In the genomic region with DNA sequence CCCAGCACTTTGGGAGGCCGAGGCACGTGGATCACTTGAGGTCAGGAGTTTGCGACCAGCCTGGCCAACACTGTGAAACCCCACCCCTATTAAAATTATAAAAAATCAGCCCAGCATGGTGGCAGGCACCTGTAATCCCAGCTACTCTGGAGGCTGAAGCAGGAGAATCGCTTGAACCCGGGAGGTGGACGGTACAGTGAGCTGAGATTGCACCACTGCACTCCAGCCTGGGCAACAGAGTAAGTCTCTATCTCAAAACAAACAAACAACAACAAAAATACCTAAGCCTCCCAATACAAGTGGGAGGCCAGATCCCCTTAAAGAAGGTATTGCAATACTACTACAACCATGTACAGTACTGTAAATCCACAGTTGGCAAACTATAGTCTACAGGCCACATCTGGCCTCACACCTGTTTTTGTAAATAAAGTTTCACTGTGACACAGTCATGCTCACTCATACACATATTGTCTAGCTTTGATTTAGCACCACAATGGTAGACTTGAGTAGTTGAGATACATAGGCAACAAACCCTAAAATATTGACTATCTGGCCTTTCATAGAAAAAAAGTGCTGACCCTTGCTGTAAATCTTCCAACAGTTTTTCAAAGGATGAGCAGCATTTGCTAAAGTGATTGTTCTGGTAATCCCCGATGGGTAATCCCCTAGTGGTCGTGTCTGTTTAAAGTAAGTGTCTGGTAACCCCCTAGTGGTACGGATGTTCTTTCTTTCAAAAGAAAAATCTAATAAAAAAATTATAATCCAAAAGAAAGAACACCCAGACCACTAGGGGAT, we compare ENCODE assay signal across 10 cellular contexts.
DNase-seq lines count a peak whose midpoint lies in the region; ATAC-seq and TF ChIP-seq lines count a peak whose summit lies in the region.
"Had no signal": no experiment of that assay in that cellular context is flagged by ENCODE, and none has a peak within 500 bp of the region (broad histone marks: within the 10 kb centered on the region; RNA-seq: fewer than 3 reads in every experiment).

No MANE protein-coding gene starts in this region.

- intact Hi-C loops in activated naive CD4-positive, alpha-beta T cell treated with anti-CD3 and anti-CD28 coated beads for 36 hours (cut with micrococcal nuclease) = no loop called here
- intact Hi-C loops in HCT116 (cut with micrococcal nuclease) (no loop called here), mammary epithelial cell (cut with micrococcal nuclease) (no loop called here)

- no peak overlapping the region for H3K27ac ChIP-seq in HCT116 (ENCODE audit: low read depth, low read length)
- H3K27ac ChIP-seq in mammary epithelial cell (ENCODE audit: insufficient read depth, low read depth, low read length) = no peak overlapping the region

- H3K27ac Mint-ChIP-seq in activated naive CD4-positive, alpha-beta T cell treated with anti-CD3 and anti-CD28 coated beads for 36 hours = no peak overlapping the region
- peak overlapping the region; percentile 41 to 92 (median 82) for H3K27ac Mint-ChIP-seq in IgD-negative memory B cell
- H3K27ac Mint-ChIP-seq in stimulated activated naive CD8-positive, alpha-beta T cell treated with anti-CD3 and anti-CD28 coated beads, Interleukin-15, amount 100 ng/mL, for 72 hours = peak overlapping the region in 1 of 2 donors; percentile 52

- no peak overlapping the region for H2AFZ ChIP-seq in HCT116 (ENCODE audit: low read depth, low read length, poor library complexity, severe bottlenecking)
- H2AFZ ChIP-seq in mammary epithelial cell (ENCODE audit: low read depth, low read length) = no peak overlapping the region

- POLR2A ChIA-PET in HCT116 (lab: Charles Lee) = no interaction called here

- BruUV-seq in HCT116 (replicated peaks; lab: Mats Ljungman, UMichigan) (no TSS peak), mammary epithelial cell (replicated peaks; lab: Mats Ljungman, UMichigan) (no TSS peak)

- no peak for TF ChIP-seq RAD21 in HCT116 (IDR thresholded peaks at IDR 0.05; ENCODE audit: low read depth)

- DNase-seq in activated naive CD4-positive, alpha-beta T cell treated with anti-CD3 and anti-CD28 coated beads for 36 hours = peak; percentile 7
- DNase-seq in activated naive CD4-positive, alpha-beta T cell treated with anti-CD3 and anti-CD28 coated beads, Interleukin-2, amount 50 U/mL, for 16 hours = no peak
- DNase-seq in HCT116 (ENCODE audit: low read depth, low spot score) (no peak), NCI-H1417 treated with DMSO at 0.1 percent for 48 hours (lab: John Stamatoyannopoulos, UW) (no peak), HPDE6-E6E7 (ENCODE audit: extremely low spot score) (no peak), mammary epithelial cell (no peak)
- DNase-seq in stimulated activated naive CD8-positive, alpha-beta T cell treated with anti-CD3 and anti-CD28 coated beads, Interleukin-15, amount 100 ng/mL, for 72 hours = peak; percentile 7 to 24
- DNase-seq: islet precursor cell had no signal

- no peak for TF ChIP-seq POLR2A in HCT116 (IDR thresholded peaks at IDR 0.05; ENCODE audit: borderline replicate concordance, extremely low read depth, insufficient read depth, insufficient read length)

- peaks cover 12% of the 10 kb centered on the region for H3K36me3 Mint-ChIP-seq in activated naive CD4-positive, alpha-beta T cell treated with anti-CD3 and anti-CD28 coated beads for 36 hours (ENCODE audit: low read depth)
- H3K36me3 Mint-ChIP-seq in IgD-negative memory B cell = peaks cover 5% of the 10 kb centered on the region

- RAD21 ChIA-PET in HCT116 (lab: Charles Lee; ENCODE audit: low non-redundant PET in 1 of 2, low total read pairs in 2 of 2, uncharacterized antibody in 2 of 2, unreplicated experiment in 2 of 2) = no interaction called here

- ATAC-seq in HCT116 = no peak
- ATAC-seq in stimulated activated naive CD8-positive, alpha-beta T cell treated with anti-CD3 and anti-CD28 coated beads, Interleukin-15, amount 100 ng/mL, for 72 hours = peak; percentile 92

- H3K36me3 ChIP-seq in HCT116 (ENCODE audit: control insufficient read depth in 1 of 2, insufficient read depth in 2 of 2, low read length in 2 of 2) (no peaks in the 10 kb centered on the region), mammary epithelial cell (ENCODE audit: insufficient read depth, low read length) (no peaks in the 10 kb centered on the region)

- H3K79me2 ChIP-seq in HCT116 (ENCODE audit: insufficient read depth, low read length) (no peaks in the 10 kb centered on the region), mammary epithelial cell (ENCODE audit: insufficient read depth, low read length) (no peaks in the 10 kb centered on the region)

- CTCF ChIA-PET in activated naive CD4-positive, alpha-beta T cell treated with anti-CD3 and anti-CD28 coated beads for 36 hours (lab: Charles Lee) = interaction anchor here (0.6 kb wide), 1 partner anchor 19 kb away, joined by 3 read pairs; no protein-coding TSS in a partner anchor
- CTCF ChIA-PET in HCT116 (lab: Charles Lee) = interaction anchor here (1.2 kb wide), 2 partner anchors 19 to 32 kb away, joined by 3 read pairs; no protein-coding TSS in a partner anchor
- CTCF ChIA-PET in mammary epithelial cell (lab: Charles Lee; ENCODE audit: low non-redundant PET) = no interaction called here

- H3K9ac ChIP-seq in HCT116 (ENCODE audit: low read length) (no peak overlapping the region), mammary epithelial cell (ENCODE audit: insufficient read depth, low read length) (no peak overlapping the region)

- in situ Hi-C loops in mammary epithelial cell (cut with MboI; ENCODE audit: low sequenced_read_pairs in 2 of 2) = no loop called here

- no peaks in the 10 kb centered on the region for H3K9me3 Mint-ChIP-seq in activated naive CD4-positive, alpha-beta T cell treated with anti-CD3 and anti-CD28 coated beads for 36 hours
- peaks cover 0 to 7% (median 0%) of the 10 kb centered on the region in 3 donors for H3K9me3 Mint-ChIP-seq in IgD-negative memory B cell
- H3K9me3 Mint-ChIP-seq in stimulated activated naive CD8-positive, alpha-beta T cell treated with anti-CD3 and anti-CD28 coated beads, Interleukin-15, amount 100 ng/mL, for 72 hours = no peaks in the 10 kb centered on the region
- H3K9me3 Mint-ChIP-seq: central memory CD8-positive, alpha-beta T cell had no signal

- H3K4me1 ChIP-seq in HCT116 (ENCODE audit: control insufficient read depth in 1 of 2, insufficient read depth in 2 of 2, low read length in 2 of 2) (no peaks in the 10 kb centered on the region), mammary epithelial cell (ENCODE audit: insufficient read depth, low read length) (no peaks in the 10 kb centered on the region)

- whole genome bisulfite sequencing in mammary epithelial cell (ENCODE audit: low coverage, missing lambda C conversion rate) = 78% methylated on average over 9 of the region's 9 CpGs

- peaks cover 2% of the 10 kb centered on the region for H3K4me1 Mint-ChIP-seq in activated naive CD4-positive, alpha-beta T cell treated with anti-CD3 and anti-CD28 coated beads for 36 hours (ENCODE audit: low read depth)
- H3K4me1 Mint-ChIP-seq in IgD-negative memory B cell = peaks cover 18 to 33% (median 33%) of the 10 kb centered on the region in 3 donors
- H3K4me1 Mint-ChIP-seq in stimulated activated naive CD8-positive, alpha-beta T cell treated with anti-CD3 and anti-CD28 coated beads, Interleukin-15, amount 100 ng/mL, for 72 hours = peaks cover 22% of the 10 kb centered on the region
- H3K4me1 Mint-ChIP-seq: central memory CD8-positive, alpha-beta T cell had no signal

- H3K4me3 ChIP-seq in HCT116 (replicated peaks in 1 of 2; ENCODE audit: low read depth in 1 of 2, low read length in 2 of 2) = no peak overlapping the region
- H3K4me3 ChIP-seq in mammary epithelial cell (replicated peaks in 1 of 3; ENCODE audit: insufficient read depth in 1 of 3, low read depth in 2 of 3, low read length in 3 of 3) = no peak overlapping the region

- H3K4me2 ChIP-seq in HCT116 (ENCODE audit: low read length) (no peak overlapping the region), mammary epithelial cell (ENCODE audit: insufficient read depth, low read depth, low read length) (no peak overlapping the region)

- H3K9me3 ChIP-seq in HCT116 (ENCODE audit: control insufficient read depth in 1 of 2, insufficient read depth in 1 of 2, low read depth in 1 of 2, low read length in 2 of 2) = no peaks in the 10 kb centered on the region
- H3K9me3 ChIP-seq in mammary epithelial cell (replicated peaks; ENCODE audit: insufficient read depth, low read length) = no peaks in the 10 kb centered on the region

- H3K27me3 ChIP-seq in HCT116 (ENCODE audit: insufficient read depth, low read length) (no peaks in the 10 kb centered on the region), mammary epithelial cell (ENCODE audit: insufficient read depth, low read length) (no peaks in the 10 kb centered on the region)

- H3K27me3 Mint-ChIP-seq in activated naive CD4-positive, alpha-beta T cell treated with anti-CD3 and anti-CD28 coated beads for 36 hours (ENCODE audit: low read depth) = no peaks in the 10 kb centered on the region
- no peaks in the 10 kb centered on the region for H3K27me3 Mint-ChIP-seq in IgD-negative memory B cell
- no peaks in the 10 kb centered on the region for H3K27me3 Mint-ChIP-seq in stimulated activated naive CD8-positive, alpha-beta T cell treated with anti-CD3 and anti-CD28 coated beads, Interleukin-15, amount 100 ng/mL, for 72 hours
- H3K27me3 Mint-ChIP-seq: central memory CD8-positive, alpha-beta T cell had no signal

- TF ChIP-seq CTCF in HCT116 (IDR thresholded peaks at IDR 0.05 in 2 of 3, conservative IDR thresholded peaks at IDR 0.05 in 1 of 3; ENCODE audit: borderline replicate concordance in 1 of 3, insufficient read depth in 1 of 3, low read depth in 2 of 3, low read length in 2 of 3) (peak in 2 of 3 experiments; percentile 6 to 35; a peak in 2 of 6 replicates), mammary epithelial cell (conservative IDR thresholded peaks at IDR 0.05 in 1 of 2, IDR thresholded peaks at IDR 0.05 in 1 of 2; ENCODE audit: extremely low read depth in 1 of 2, insufficient read depth in 1 of 2, low read depth in 1 of 2, low read length in 2 of 2) (no peak)

- dilution Hi-C loops in mammary epithelial cell (cut with HindIII; ENCODE audit: low sequenced_read_pairs) = no loop called here

- H3K9me2 ChIP-seq in HCT116 (ENCODE audit: insufficient read depth) = no peaks in the 10 kb centered on the region

- H4K20me1 ChIP-seq in HCT116 (ENCODE audit: insufficient read depth) (no peaks in the 10 kb centered on the region), mammary epithelial cell (ENCODE audit: insufficient read depth, low read length) (no peaks in the 10 kb centered on the region)

- H3K4me3 Mint-ChIP-seq in activated naive CD4-positive, alpha-beta T cell treated with anti-CD3 and anti-CD28 coated beads for 36 hours = no peak overlapping the region
- peak overlapping the region in 2 of 4 donors; percentile 15 to 49 for H3K4me3 Mint-ChIP-seq in IgD-negative memory B cell
- H3K4me3 Mint-ChIP-seq in stimulated activated naive CD8-positive, alpha-beta T cell treated with anti-CD3 and anti-CD28 coated beads, Interleukin-15, amount 100 ng/mL, for 72 hours = no peak overlapping the region
- H3K4me3 Mint-ChIP-seq: central memory CD8-positive, alpha-beta T cell had no signal

TF ChIP-seq in HCT116, 20 proteins besides CTCF, POLR2A, EP300 and RAD21 (continues in another document):
- TF ChIP-seq CBX3 (IDR thresholded peaks at IDR 0.05; ENCODE audit: low read depth) = no peak

Comparison
In these comparisons a context has a peak if more than half of its experiments do, and no peak if none do; other contexts are left out.
1. DNase-seq: peak in activated naive CD4-positive, alpha-beta T cell treated with anti-CD3 and anti-CD28 coated beads for 36 hours (single experiment) and stimulated activated naive CD8-positive, alpha-beta T cell treated with anti-CD3 and anti-CD28 coated beads, Interleukin-15, amount 100 ng/mL, for 72 hours (2 of 2); none in activated naive CD4-positive, alpha-beta T cell treated with anti-CD3 and anti-CD28 coated beads, Interleukin-2, amount 50 U/mL, for 16 hours (single experiment), HCT116 (single experiment), NCI-H1417 treated with DMSO at 0.1 percent for 48 hours (single experiment), HPDE6-E6E7 (single experiment) and mammary epithelial cell (single experiment).
2. CTCF ChIP-seq: peak in HCT116 (2 of 3); none in mammary epithelial cell (0 of 2).